Comparison of ENCODE assay signal across 7 cellular contexts in genomic region chr2:31531101-31531500, GRCh38. TPM values are rescaled to one million over a fixed set of nuclear protein-coding genes. Genes with fewer than 3 reads are reported as not detected.
"Had no signal": no experiment of that assay in that cellular context is flagged by ENCODE, and none has a peak within 500 bp of the region (broad histone marks: within the 10 kb centered on the region; RNA-seq: fewer than 3 reads in every experiment).

No MANE protein-coding gene starts in this region.

- H3K4me3 Mint-ChIP-seq: IgD-negative memory B cell had no signal

- H3K36me3 Mint-ChIP-seq: IgD-negative memory B cell had no signal

- DNase-seq: IMR-90, KBM-7 had no signal

- ATAC-seq: HepG2, K562 had no signal

- H3K27ac Mint-ChIP-seq: IgD-negative memory B cell had no signal

- H3K9me3 Mint-ChIP-seq: IgD-negative memory B cell had no signal

- H3K4me1 Mint-ChIP-seq: IgD-negative memory B cell had no signal

RNA-seq across cellular contexts. Expression of gene SRD5A2, which starts 49.6 kb away (rescaled TPM):
- total RNA-seq: HepG2, HT-29, HT1080, IMR-90, K562 had no signal
